Comparison of ENCODE assay signal across 9 cellular contexts in the genomic region with DNA sequence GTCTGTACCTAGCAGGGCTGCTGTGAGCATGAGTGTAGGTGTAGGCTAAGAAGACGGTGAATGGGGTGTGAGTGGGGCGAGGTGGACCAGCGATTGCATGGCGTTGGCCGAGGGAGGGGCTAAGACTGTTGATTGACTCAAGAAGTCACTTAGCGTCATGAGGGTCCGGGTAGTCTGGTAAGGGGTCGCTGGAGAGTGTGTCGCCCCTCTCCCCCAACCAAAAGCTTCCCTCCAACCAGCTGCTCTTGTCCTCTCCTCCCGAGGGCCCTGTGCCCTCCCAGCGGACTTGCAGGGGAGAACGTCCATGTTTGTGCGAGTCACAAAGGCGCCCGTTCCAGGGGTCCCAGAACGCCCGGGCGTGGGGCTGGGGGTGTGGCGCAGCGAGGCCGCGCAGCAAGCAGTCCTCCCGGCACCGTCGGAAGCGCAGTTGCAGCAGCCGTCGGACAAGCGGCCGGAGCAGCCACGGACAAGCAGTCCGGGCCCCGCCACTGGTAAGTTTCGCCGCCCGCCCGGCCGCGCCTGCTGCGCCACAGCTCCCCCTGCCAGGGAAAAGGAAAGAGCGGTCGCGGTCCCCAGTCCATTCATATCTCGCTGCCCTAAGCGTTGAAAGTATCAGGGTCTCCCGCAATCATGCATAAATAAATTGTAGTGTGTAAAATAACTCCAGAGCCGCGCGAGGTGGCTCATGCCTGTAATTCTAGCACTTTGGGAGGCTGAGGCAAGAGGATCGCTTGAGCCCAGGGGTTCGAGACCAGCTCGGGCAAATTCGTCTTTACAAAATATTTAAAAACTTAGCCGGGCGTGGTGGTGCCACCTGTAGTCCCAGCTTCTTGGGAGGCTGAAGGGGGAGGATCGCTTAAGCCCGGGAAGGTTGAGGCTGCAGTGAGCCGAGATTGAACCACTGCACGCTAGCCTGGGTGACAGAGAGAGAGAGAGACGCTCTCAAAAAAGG. TPM values are rescaled to one million over a fixed set of nuclear protein-coding genes. Genes with fewer than 3 reads are reported as not detected.
DNase-seq lines count a peak whose midpoint lies in the region; ATAC-seq and TF ChIP-seq lines count a peak whose summit lies in the region.
"Had no signal": no experiment of that assay in that cellular context is flagged by ENCODE, and none has a peak within 500 bp of the region (broad histone marks: within the 10 kb centered on the region; RNA-seq: fewer than 3 reads in every experiment).

A gene (plus strand): TSS at position 373 of the 952 bp plus-strand sequence. CDS start 5,968 bp downstream, outside the sequence.

- no peaks in the 10 kb centered on the region for H3K9me3 Mint-ChIP-seq in activated CD8-positive, alpha-beta memory T cell treated with anti-CD3 and anti-CD28 coated beads, Interleukin-2, amount 10 ng/mL, durations not matched to agents 7 days and 5 days (ENCODE audit: low read depth)
- peaks cover 3% of the 10 kb centered on the region for H3K9me3 Mint-ChIP-seq in nephron progenitor cell

- H3K9me3 ChIP-seq in MM.1S (replicated peaks; ENCODE audit: insufficient read depth, low read length), result no peaks in the 10 kb centered on the region

- 0 out of 2 replicates have a peak within 1 kb of the TSS, but pooled peaks have one; percentile 35 for H2AFZ ChIP-seq in MM.1S (ENCODE audit: low read length)

- no peaks in the 10 kb centered on the region for H4K20me1 ChIP-seq in MM.1S (ENCODE audit: insufficient read depth, low read length)

- H3K4me3 ChIP-seq in MM.1S (ENCODE audit: low read length), result no peak within 1 kb of the TSS
- H3K4me3 ChIP-seq in fibroblast of the aortic adventitia (ENCODE audit: low read depth, low read length), result peak within 1 kb of the TSS; percentile 17
- H3K4me3 ChIP-seq: SK-N-MC had no signal

- no peak within 1 kb of the TSS for H3K27ac Mint-ChIP-seq in activated CD8-positive, alpha-beta memory T cell treated with anti-CD3 and anti-CD28 coated beads, Interleukin-2, amount 10 ng/mL, durations not matched to agents 7 days and 5 days
- no peak within 1 kb of the TSS for H3K27ac Mint-ChIP-seq in nephron progenitor cell

- peak within 1 kb of the TSS; percentile 41 for H3K4me3 Mint-ChIP-seq in activated CD8-positive, alpha-beta memory T cell treated with anti-CD3 and anti-CD28 coated beads, Interleukin-2, amount 10 ng/mL, durations not matched to agents 7 days and 5 days
- peak within 1 kb of the TSS; percentile 77 for H3K4me3 Mint-ChIP-seq in nephron progenitor cell

- peak; percentile 63 for ATAC-seq in activated CD8-positive, alpha-beta memory T cell treated with anti-CD3 and anti-CD28 coated beads, Interleukin-2, amount 10 ng/mL, durations not matched to agents 7 days and 5 days
- ATAC-seq in HG02798 (IDR thresholded peaks at IDR 0.05; ENCODE audit: poor library complexity, unreplicated experiment) (no peak), GM21526 (IDR thresholded peaks at IDR 0.05; ENCODE audit: low FRiP score, unreplicated experiment) (no peak)

- no peaks in the 10 kb centered on the region for H3K36me3 ChIP-seq in MM.1S (replicated peaks; ENCODE audit: insufficient read depth, low read length)

- no peak within 1 kb of the TSS for H3K9ac ChIP-seq in MM.1S (ENCODE audit: low read length)

- peaks cover 8% of the 10 kb centered on the region for H3K4me1 Mint-ChIP-seq in activated CD8-positive, alpha-beta memory T cell treated with anti-CD3 and anti-CD28 coated beads, Interleukin-2, amount 10 ng/mL, durations not matched to agents 7 days and 5 days
- H3K4me1 Mint-ChIP-seq in nephron progenitor cell, result no peaks in the 10 kb centered on the region

- no peaks in the 10 kb centered on the region for H3K36me3 Mint-ChIP-seq in activated CD8-positive, alpha-beta memory T cell treated with anti-CD3 and anti-CD28 coated beads, Interleukin-2, amount 10 ng/mL, durations not matched to agents 7 days and 5 days
- H3K36me3 Mint-ChIP-seq in nephron progenitor cell (ENCODE audit: low read depth), result no peaks in the 10 kb centered on the region

- DNase-seq in DMS114 treated with DMSO at 0.1 percent for 48 hours (lab: John Stamatoyannopoulos, UW; ENCODE audit: unreplicated experiment) (peak; percentile 73), MM.1S (peak; percentile 24), fibroblast of the aortic adventitia (ENCODE audit: low read depth) (peak; percentile 16), nephron progenitor cell (peak; percentile 85), NCI-H226 (no peak)
- peak; percentile 46 for DNase-seq in activated CD8-positive, alpha-beta memory T cell treated with anti-CD3 and anti-CD28 coated beads, Interleukin-2, amount 10 ng/mL, durations not matched to agents 7 days and 5 days

- no peak within 1 kb of the TSS for H3K27ac ChIP-seq in MM.1S (ENCODE audit: low read length)
- H3K27ac ChIP-seq: SK-N-MC had no signal

- no peaks in the 10 kb centered on the region for H3K9me2 ChIP-seq in MM.1S (replicated peaks; ENCODE audit: insufficient read depth, low read length)

- no peaks in the 10 kb centered on the region for H3F3A ChIP-seq in MM.1S (ENCODE audit: insufficient read depth, low read length)

- CTCF ChIA-PET in activated CD8-positive, alpha-beta memory T cell treated with anti-CD3 and anti-CD28 coated beads, Interleukin-2, amount 10 ng/mL, durations not matched to agents 7 days and 5 days (lab: Charles Lee), result interaction anchor here (0.9 to 1.5 kb wide), 5 partner anchors 18 to 416 kb away, joined by 3 to 6 read pairs (median 3); no protein-coding TSS in a partner anchor

- H3K27me3 ChIP-seq in MM.1S (replicated peaks; ENCODE audit: insufficient read depth, low read length), result no peaks in the 10 kb centered on the region

- no peaks in the 10 kb centered on the region for H3K4me1 ChIP-seq in MM.1S (ENCODE audit: low read length)

- peak within 1 kb of the TSS; percentile 47; the same call in 1 of the 2 replicates for H3K4me2 ChIP-seq in MM.1S (ENCODE audit: low read depth, low read length)

- no peaks in the 10 kb centered on the region for H3K79me2 ChIP-seq in MM.1S (ENCODE audit: low read length)

- TF ChIP-seq CTCF in MM.1S (IDR thresholded peaks at IDR 0.05; ENCODE audit: low read length), result peak; percentile 37
- peak; percentile 46 for TF ChIP-seq CTCF in fibroblast of the aortic adventitia (IDR thresholded peaks at IDR 0.05; ENCODE audit: insufficient read depth, low read length)
- TF ChIP-seq CTCF in nephron progenitor cell (IDR thresholded peaks at IDR 0.05), result peak; percentile 37

- H3K27me3 Mint-ChIP-seq in activated CD8-positive, alpha-beta memory T cell treated with anti-CD3 and anti-CD28 coated beads, Interleukin-2, amount 10 ng/mL, durations not matched to agents 7 days and 5 days, result peaks cover 60% of the 10 kb centered on the region
- peaks cover 80% of the 10 kb centered on the region for H3K27me3 Mint-ChIP-seq in nephron progenitor cell (ENCODE audit: low read depth, poor library complexity)

RNA-seq across cellular contexts. Expression of the gene that starts here (rescaled TPM):
- total RNA-seq in activated CD8-positive, alpha-beta memory T cell treated with anti-CD3 and anti-CD28 coated beads, Interleukin-2, amount 10 ng/mL, durations not matched to agents 7 days and 5 days, result not detected
- not detected in 2 replicates for total RNA-seq in fibroblast of the aortic adventitia (ENCODE audit: low replicate concordance)

Comparison
In these comparisons a context has a peak if more than half of its experiments do, and no peak if none do; other contexts are left out.
1. Peak in DNase-seq and ATAC-seq in activated CD8-positive, alpha-beta memory T cell treated with anti-CD3 and anti-CD28 coated beads, Interleukin-2, amount 10 ng/mL, durations not matched to agents 7 days and 5 days; RNA of the gene not detected or under 1 TPM.
2. Peak in DNase-seq and H3K4me3 ChIP-seq in fibroblast of the aortic adventitia; RNA of the gene not detected or under 1 TPM.